2 cellular contexts compared by ENCODE assay signal in genomic region chr12:53378222-53378621, GRCh38.
TF ChIP-seq lines count a peak whose summit lies in the region.

No MANE protein-coding gene starts in this region.

TF ChIP-seq in SK-N-SH, 30 proteins besides CTCF, POLR2A, EP300 and RAD21 (continued from another document):
- TF ChIP-seq ZBTB33 (IDR thresholded peaks at IDR 0.05; ENCODE audit: borderline replicate concordance, low read depth) (no peak), RCOR1 (IDR thresholded peaks at IDR 0.05; ENCODE audit: low read length) (no peak), PBX3 (IDR thresholded peaks at IDR 0.05) (no peak), SIN3A (IDR thresholded peaks at IDR 0.05; ENCODE audit: borderline replicate concordance, low read depth, low read length) (no peak), FOXM1 (IDR thresholded peaks at IDR 0.05; ENCODE audit: low read depth) (no peak), USF1 (IDR thresholded peaks at IDR 0.05; ENCODE audit: borderline replicate concordance, low read depth) (no peak), MEF2A (IDR thresholded peaks at IDR 0.05; ENCODE audit: borderline replicate concordance, low read depth) (no peak), USF2 (IDR thresholded peaks at IDR 0.05; ENCODE audit: borderline replicate concordance, low read depth, low read length) (no peak), EZH2phosphoT487 (IDR thresholded peaks at IDR 0.05; ENCODE audit: borderline replicate concordance, low read depth) (no peak), TCF12 (IDR thresholded peaks at IDR 0.05) (no peak), TEAD4 (IDR thresholded peaks at IDR 0.05; ENCODE audit: borderline replicate concordance, insufficient read depth) (no peak), MAX (IDR thresholded peaks at IDR 0.05; ENCODE audit: low read depth) (no peak), ELF1 (IDR thresholded peaks at IDR 0.05) (no peak), FOSL2 (IDR thresholded peaks at IDR 0.05; ENCODE audit: borderline replicate concordance, low read depth) (no peak), FOXJ3 (CRISPR knock-in tag; IDR thresholded peaks at IDR 0.05) (no peak)

TF ChIP-seq in SK-N-SH treated with all-trans-retinoic acid at 6 μM for 48 hours, 23 proteins besides CTCF, POLR2A, EP300 and RAD21 (continued from another document):
- TF ChIP-seq PATZ1 (CRISPR knock-in tag; IDR thresholded peaks at IDR 0.05; ENCODE audit: borderline replicate concordance): no peak
- TF ChIP-seq OSR1 (CRISPR knock-in tag; IDR thresholded peaks at IDR 0.05): no peak
- no peak for TF ChIP-seq CSDC2 (CRISPR knock-in tag; IDR thresholded peaks at IDR 0.05)
- TF ChIP-seq RARB (CRISPR knock-in tag; IDR thresholded peaks at IDR 0.05): no peak
- TF ChIP-seq GLIS3 (CRISPR knock-in tag; IDR thresholded peaks at IDR 0.05): no peak
- no peak for TF ChIP-seq ISL1 (CRISPR knock-in tag; IDR thresholded peaks at IDR 0.05)
- no peak for TF ChIP-seq ZC3H10 (CRISPR knock-in tag; IDR thresholded peaks at IDR 0.05)
- no peak for TF ChIP-seq ZNF565 (CRISPR knock-in tag; conservative IDR thresholded peaks at IDR 0.05; ENCODE audit: low read depth)
- no peak for TF ChIP-seq ARNTL (CRISPR knock-in tag; IDR thresholded peaks at IDR 0.05; ENCODE audit: borderline replicate concordance, low read depth)
